In genomic region chr18:58216071-58216471, GRCh38 we compare ENCODE assay signal across 10 cellular contexts.
DNase-seq lines count a peak whose midpoint lies in the region; TF ChIP-seq lines count a peak whose summit lies in the region.
"Had no signal": no experiment of that assay in that cellular context is flagged by ENCODE, and none has a peak within 500 bp of the region (broad histone marks: within the 10 kb centered on the region; RNA-seq: fewer than 3 reads in every experiment).

No MANE protein-coding gene starts in this region.

- no peak overlapping the region for H3K4me3 ChIP-seq in fibroblast of mammary gland (ENCODE audit: control insufficient read depth, low read depth, low read length)
- H3K4me3 ChIP-seq in stomach: no peak overlapping the region

- no peaks in the 10 kb centered on the region for H3K36me3 ChIP-seq in stomach

- WGBS in stomach, 5 donors: 37 to 58% (median 41%) methylated on average over 3 of the region's 3 CpGs

- no peak for TF ChIP-seq CTCF in fibroblast of mammary gland (conservative IDR thresholded peaks at IDR 0.05; ENCODE audit: control insufficient read depth, insufficient read depth, low read depth, low read length)
- no peak for TF ChIP-seq CTCF in stomach (IDR thresholded peaks at IDR 0.05)

- H3K4me1 ChIP-seq in stomach: peaks cover 0 to 35% (median 11%) of the 10 kb centered on the region in 4 donors

- no peaks in the 10 kb centered on the region for H3K9me3 ChIP-seq in stomach

- no peak for TF ChIP-seq POLR2A in stomach (IDR thresholded peaks at IDR 0.05)

- DNase-seq in DMS79 treated with DMSO at 0.1 percent for 48 hours (lab: John Stamatoyannopoulos, UW) (peak; percentile 21), DMS79 (lab: John Stamatoyannopoulos, UW) (no peak), M059J (ENCODE audit: low read depth) (peak; percentile 68), fibroblast of mammary gland (ENCODE audit: low read depth) (peak; percentile 78), stomach (no peak), nucleus accumbens (lab: John Stamatoyannopoulos, UW) (no peak), ecto neural progenitor cell (ENCODE audit: low spot score) (no peak), NCI-H1092 (lab: John Stamatoyannopoulos, UW) (no peak)
- DNase-seq: naive B cell had no signal

- intact Hi-C loops in stomach (cut with DNase I; ENCODE audit: low total_unique reads): no loop called here

- no peak for TF ChIP-seq EP300 in stomach (IDR thresholded peaks at IDR 0.05)

- no peaks in the 10 kb centered on the region for H3K27me3 ChIP-seq in stomach

- H3K27ac ChIP-seq in stomach: peak overlapping the region in 4 of 5 donors; percentile 1 to 51 (median 16)
- H3K27ac ChIP-seq: 22Rv1 had no signal

Comparison
In these comparisons a context has a peak if more than half of its experiments do, and no peak if none do; other contexts are left out.
1. DNase-seq: peak in DMS79 treated with DMSO at 0.1 percent for 48 hours (single experiment), M059J (single experiment) and fibroblast of mammary gland (single experiment); none in DMS79 (single experiment), stomach (single experiment), nucleus accumbens (0 of 56), ecto neural progenitor cell (single experiment) and NCI-H1092 (single experiment).